In genomic region chr11:12831471-12832202, GRCh38 we compare ENCODE assay signal across 1 cellular context.
TF ChIP-seq lines count a peak whose summit lies in the region.

No MANE protein-coding gene starts in this region.

TF ChIP-seq in IMR-90, 13 proteins besides CTCF, POLR2A, EP300 and RAD21:
- TF ChIP-seq RFX5 (IDR thresholded peaks at IDR 0.05; ENCODE audit: low read depth, low read length) (no peak), CEBPB (IDR thresholded peaks at IDR 0.05; ENCODE audit: low read depth, low read length) (peak; percentile 50; the same call in 1 of the 2 replicates)
